8 cellular contexts compared by ENCODE assay signal in genomic region chr19:17538684-17539287, GRCh38.
DNase-seq lines count a peak whose midpoint lies in the region; ATAC-seq, FAIRE-seq and TF ChIP-seq lines count a peak whose summit lies in the region.

No MANE protein-coding gene starts in this region.

- H3K27ac Mint-ChIP-seq in central memory CD8-positive, alpha-beta T cell (ENCODE audit: low read depth): peak overlapping the region; percentile 82

- H4K20me1 ChIP-seq in DND-41 (ENCODE audit: insufficient read depth, low read length): peaks cover 6% of the 10 kb centered on the region

- H3K9ac ChIP-seq in DND-41 (ENCODE audit: low read depth, low read length) (peak overlapping the region; percentile 56), muscle layer of colon (ENCODE audit: low read length) (no peak overlapping the region)

- H3K36me3 Mint-ChIP-seq in central memory CD8-positive, alpha-beta T cell (ENCODE audit: insufficient read depth): peaks cover 7% of the 10 kb centered on the region

- no peaks in the 10 kb centered on the region for H3K9me3 ChIP-seq in DND-41 (ENCODE audit: insufficient read depth, low read length, severe bottlenecking)
- no peaks in the 10 kb centered on the region for H3K9me3 ChIP-seq in muscle layer of colon (ENCODE audit: low read length)

- H3K9me3 Mint-ChIP-seq in central memory CD8-positive, alpha-beta T cell: no peaks in the 10 kb centered on the region

- in situ Hi-C loops in KBM-7 (cut with MboI; ENCODE audit: low pct_unique_long_range_greater_than_20kb, low sequenced_read_pairs): no loop called here

- H3K4me3 Mint-ChIP-seq in central memory CD8-positive, alpha-beta T cell: peak overlapping the region; percentile 89

- H3K4me3 ChIP-seq in DND-41 (ENCODE audit: low read depth in 1 of 2, low read length in 2 of 2): peak overlapping the region in 1 of 2 experiments; percentile 57; a peak in 3 of 4 replicates
- peak overlapping the region; percentile 53 to 71 for H3K4me3 ChIP-seq in muscle layer of colon (ENCODE audit: low read depth in 1 of 2, low read length in 2 of 2)

- no peaks in the 10 kb centered on the region for H3K27me3 Mint-ChIP-seq in central memory CD8-positive, alpha-beta T cell

- H3K4me2 ChIP-seq in DND-41 (ENCODE audit: insufficient read depth, low read length): peak overlapping the region; percentile 94

- no peak overlapping the region; the same call in 1 of the 2 replicates for H2AFZ ChIP-seq in DND-41 (ENCODE audit: low read depth, low read length)

- H3K4me1 Mint-ChIP-seq in central memory CD8-positive, alpha-beta T cell: peaks cover 20% of the 10 kb centered on the region

- no peak for FAIRE-seq in H54 (lab: Jason Lieb, UNC)

- ATAC-seq in DND-41 (ENCODE audit: insufficient read depth, low read depth): no peak
- no peak for ATAC-seq in central memory CD8-positive, alpha-beta T cell (replicated peaks; ENCODE audit: extremely low read depth, poor library complexity, severe bottlenecking)
- ATAC-seq in GM18870 (IDR thresholded peaks at IDR 0.05; ENCODE audit: unreplicated experiment): no peak

- TF ChIP-seq POLR2A in H54 (IDR thresholded peaks at IDR 0.05; ENCODE audit: low read depth, low read length): no peak

- TF ChIP-seq CTCF in DND-41 (IDR thresholded peaks at IDR 0.05; ENCODE audit: borderline replicate concordance, extremely low read depth, low read length, poor library complexity, severe bottlenecking): no peak

- no peak overlapping the region for H3K27ac ChIP-seq in DND-41 (ENCODE audit: low read length)
- no peak overlapping the region for H3K27ac ChIP-seq in muscle layer of colon (ENCODE audit: low read depth, low read length)

- peaks cover 13% of the 10 kb centered on the region for H3K4me1 ChIP-seq in DND-41 (ENCODE audit: insufficient read depth, low read length)
- peaks cover 10% of the 10 kb centered on the region for H3K4me1 ChIP-seq in muscle layer of colon (ENCODE audit: insufficient read depth, low read length)

- H3K36me3 ChIP-seq in DND-41 (ENCODE audit: insufficient read depth, low read length) (no peaks in the 10 kb centered on the region), muscle layer of colon (ENCODE audit: insufficient read depth, low read length) (no peaks in the 10 kb centered on the region)

- H3K79me2 ChIP-seq in DND-41 (ENCODE audit: insufficient read depth, low read length): no peaks in the 10 kb centered on the region

- peaks cover 5% of the 10 kb centered on the region for H3K27me3 ChIP-seq in DND-41 (ENCODE audit: insufficient read depth, low read length, poor library complexity)
- peaks cover 0 to 4% of the 10 kb centered on the region in 2 donors for H3K27me3 ChIP-seq in muscle layer of colon (ENCODE audit: control insufficient read depth in 1 of 2, insufficient read depth in 2 of 2, low read length in 2 of 2)

- no peak for DNase-seq in DND-41
- DNase-seq in KBM-7: peak; percentile 53
- DNase-seq in central memory CD8-positive, alpha-beta T cell (ENCODE audit: low spot score in 2 of 2): no peak
- no peak for DNase-seq in H54 (ENCODE audit: insufficient read length, low spot score)
- no peak for DNase-seq in stimulated activated naive CD4-positive, alpha-beta T cell (lab: John Stamatoyannopoulos, UW)
- DNase-seq in activated effector memory CD4-positive, alpha-beta T cell treated with Interleukin-2 at 50 U/mL for 16 hours: no peak
